Comparison of ENCODE assay signal across 9 cellular contexts in genomic region chr1:170929412-170929834, GRCh38. TPM values are rescaled to one million over a fixed set of nuclear protein-coding genes. Genes with fewer than 3 reads are reported as not detected.
A peak's percentile ranks its signal among the peaks of the same experiment; 100 is the strongest.
DNase-seq lines count a peak whose midpoint lies in the region; ATAC-seq and TF ChIP-seq lines count a peak whose summit lies in the region.
"Had no signal": no experiment of that assay in that cellular context is flagged by ENCODE, and none has a peak within 500 bp of the region (broad histone marks: within the 10 kb centered on the region; RNA-seq: fewer than 3 reads in every experiment).

No MANE protein-coding gene starts in this region.

- peak overlapping the region; percentile 94 for H2AFZ ChIP-seq in GM23248

- in situ Hi-C loops in GM23248 (cut with MboI), result loop anchor here (10.0 kb wide), 1 partner anchor 255 kb away; no protein-coding TSS in a partner anchor

- peaks cover 27% of the 10 kb centered on the region for H3K4me1 ChIP-seq in GM23248 (ENCODE audit: insufficient read depth)

- peak overlapping the region; percentile 63 for H3K4me3 ChIP-seq in GM23248

- 3% methylated on average over 4 of the region's 4 CpGs for WGBS in GM23248 (ENCODE audit: low coverage in 1 of 2, low lambda C conversion rate in 2 of 2, missing lambda C conversion rate in 2 of 2), 2 experiments

- peak overlapping the region; percentile 97 for H3K4me2 ChIP-seq in GM23248 (ENCODE audit: unreplicated experiment)

- no peak for ATAC-seq in GM18502 (IDR thresholded peaks at IDR 0.05; ENCODE audit: poor library complexity, unreplicated experiment)
- no peak for ATAC-seq in activated CD4-positive, CD25-positive, alpha-beta regulatory T cell treated with anti-CD3 and anti-CD28 coated beads, Interleukin-2, amount 50 U/mL, for 24 hours

- no peaks in the 10 kb centered on the region for H4K20me1 ChIP-seq in GM23248 (ENCODE audit: insufficient read depth)

- no peaks in the 10 kb centered on the region for H3K9me2 ChIP-seq in GM23248 (ENCODE audit: insufficient read depth)

- H3F3A ChIP-seq in GM23248 (ENCODE audit: insufficient read depth), result peaks cover 27% of the 10 kb centered on the region

- H3K9me3 ChIP-seq in GM23248 (ENCODE audit: low read depth), result no peaks in the 10 kb centered on the region

- DNase-seq in GM23248 (peak; percentile 76), globus pallidus (ENCODE audit: low spot score) (peak; percentile 1), smooth muscle cell of the brain vasculature (ENCODE audit: low read depth, low spot score) (peak; percentile 9), NOMO-1 treated with DMSO at 0.1 percent for 48 hours (lab: John Stamatoyannopoulos, UW; ENCODE audit: unreplicated experiment) (no peak)
- DNase-seq in activated CD4-positive, CD25-positive, alpha-beta regulatory T cell treated with anti-CD3 and anti-CD28 coated beads, Interleukin-2, amount 50 U/mL, for 72 hours, result no peak

- TF ChIP-seq CTCF in VCaP (conservative IDR thresholded peaks at IDR 0.05), result no peak

- H3K79me2 ChIP-seq in GM23248 (ENCODE audit: insufficient read depth), result no peaks in the 10 kb centered on the region

- H3K27ac ChIP-seq in GM23248, result peak overlapping the region; percentile 83
- H3K27ac ChIP-seq in VCaP, result peak overlapping the region; percentile 86; the same call in 1 of the 2 replicates

- H3K27me3 ChIP-seq in GM23248 (replicated peaks; ENCODE audit: insufficient read depth), result no peaks in the 10 kb centered on the region

- peak overlapping the region; percentile 75 for H3K9ac ChIP-seq in GM23248

- H3K36me3 ChIP-seq in GM23248 (ENCODE audit: low read depth), result no peaks in the 10 kb centered on the region

RNA-seq across cellular contexts. Expression of gene MROH9, which starts 5.9 kb away (rescaled TPM):
- 0.25 TPM in 1 of 2 replicates, not detected in the other for total RNA-seq in GM23248 (2014; rRNA removed; shearing (Covaris generic))
- polyA plus RNA-seq in GM23248 (2016; fragmentation: Nextera tagmentation; extraction: Ambion mirVana), result 0.16 TPM in 1 of 2 replicates, not detected in the other
- total RNA-seq: HepG2 had no signal
- polyA plus RNA-seq: HepG2 had no signal

Comparison
In these comparisons a context has a peak if more than half of its experiments do, and no peak if none do; other contexts are left out.
1. DNase-seq: peak in GM23248 (single experiment), globus pallidus (single experiment) and smooth muscle cell of the brain vasculature (single experiment); none in activated CD4-positive, CD25-positive, alpha-beta regulatory T cell treated with anti-CD3 and anti-CD28 coated beads, Interleukin-2, amount 50 U/mL, for 72 hours (single experiment) and NOMO-1 treated with DMSO at 0.1 percent for 48 hours (single experiment).